Comparison of ENCODE assay signal across 16 cellular contexts in genomic region chr11:106389096-106389495, GRCh38.
DNase-seq lines count a peak whose midpoint lies in the region; ATAC-seq and TF ChIP-seq lines count a peak whose summit lies in the region.
"Had no signal": no experiment of that assay in that cellular context is flagged by ENCODE, and none has a peak within 500 bp of the region (broad histone marks: within the 10 kb centered on the region; RNA-seq: fewer than 3 reads in every experiment).

No MANE protein-coding gene starts in this region.

- H3K4me1 ChIP-seq in GM23248 (ENCODE audit: insufficient read depth) (peaks cover 46% of the 10 kb centered on the region), adipocyte (ENCODE audit: control insufficient read depth, insufficient read depth, low read length) (peaks cover 46% of the 10 kb centered on the region), foreskin keratinocyte (peaks cover 28% of the 10 kb centered on the region)
- H3K4me1 ChIP-seq: heart left ventricle had no signal

- in situ Hi-C loops in GM23248 (cut with MboI): no loop called here

- no peaks in the 10 kb centered on the region for H3K79me2 ChIP-seq in GM23248 (ENCODE audit: insufficient read depth)

- H3K9ac ChIP-seq in GM23248 (no peak overlapping the region), adipocyte (ENCODE audit: low read length) (no peak overlapping the region)

- no peak overlapping the region for H3K4me3 Mint-ChIP-seq in type B pancreatic cell
- H3K4me3 Mint-ChIP-seq: activated T-cell treated with anti-CD3 and anti-CD28 coated beads, Interleukin-2, amount 50 U/mL, for 4 hours; CD8-positive, alpha-beta T cell; neural crest cell; stimulated activated naive CD8-positive, alpha-beta T cell treated with anti-CD3 and anti-CD28 coated beads, Interleukin-15, Interleukin-2, amounts not matched to agents 100 ng/mL and 50 ng/mL, for 24 hours; T-helper 17 cell had no signal

- 0 out of 2 replicates have a peak overlapping the region, but pooled peaks have one; percentile 2 for H2AFZ ChIP-seq in GM23248

- peaks cover 20% of the 10 kb centered on the region for H3K9me3 Mint-ChIP-seq in type B pancreatic cell
- H3K9me3 Mint-ChIP-seq: activated T-cell treated with anti-CD3 and anti-CD28 coated beads, Interleukin-2, amount 50 U/mL, for 4 hours had no signal

- DNase-seq in GM23248: peak; percentile 57
- peak; percentile 63 for DNase-seq in adipocyte (ENCODE audit: low read depth)
- peak; percentile 38 to 67 for DNase-seq in foreskin keratinocyte
- DNase-seq in type B pancreatic cell (ENCODE audit: extremely low spot score, unreplicated experiment): no peak
- DNase-seq in dedifferentiated amniotic fluid mesenchymal stem cell (ENCODE audit: extremely low spot score): no peak
- DNase-seq in SIG-M5 treated with dmso at 0.1 percent for 504 hours (lab: John Stamatoyannopoulos, UW; ENCODE audit: unreplicated experiment): no peak
- no peak for DNase-seq in iPS-NIHi7 (ENCODE audit: extremely low spot score)
- DNase-seq: activated CD4-positive, alpha-beta T cell treated with anti-CD3 and anti-CD28 coated beads for 48 hours; activated T-cell treated with anti-CD3 and anti-CD28 coated beads, Interleukin-2, amount 50 U/mL, for 4 hours; CD8-positive, alpha-beta T cell; heart left ventricle; MV-4-11; T-helper 17 cell had no signal

- H3K4me3 ChIP-seq in GM23248 (no peak overlapping the region), adipocyte (ENCODE audit: low read length) (no peak overlapping the region)
- H3K4me3 ChIP-seq: heart left ventricle had no signal

- peaks cover 4% of the 10 kb centered on the region for H3K4me1 Mint-ChIP-seq in type B pancreatic cell (ENCODE audit: unreplicated experiment)
- H3K4me1 Mint-ChIP-seq: T-helper 17 cell had no signal

- peaks cover 28% of the 10 kb centered on the region; the same call in 1 of the 2 replicates for H3F3A ChIP-seq in GM23248 (ENCODE audit: insufficient read depth)

- H3K4me2 ChIP-seq in GM23248 (ENCODE audit: unreplicated experiment): peak overlapping the region; percentile 29

- TF ChIP-seq CTCF in foreskin keratinocyte (conservative IDR thresholded peaks at IDR 0.05) (no peak), type B pancreatic cell (conservative IDR thresholded peaks at IDR 0.05) (no peak)

- H4K20me1 ChIP-seq in GM23248 (ENCODE audit: insufficient read depth): no peaks in the 10 kb centered on the region

- H3K27me3 ChIP-seq in GM23248 (replicated peaks; ENCODE audit: insufficient read depth) (no peaks in the 10 kb centered on the region), adipocyte (replicated peaks; ENCODE audit: control insufficient read depth, insufficient read depth, low read length) (no peaks in the 10 kb centered on the region), foreskin keratinocyte (no peaks in the 10 kb centered on the region)
- H3K27me3 ChIP-seq: heart left ventricle had no signal

- peak; percentile 81 for ATAC-seq in foreskin keratinocyte
- ATAC-seq: activated T-cell treated with anti-CD3 and anti-CD28 coated beads, Interleukin-2, amount 50 U/mL, for 4 hours; CD8-positive, alpha-beta T cell; heart left ventricle; sciatic nerve; T-helper 17 cell had no signal

- H3K27ac Mint-ChIP-seq in type B pancreatic cell: peak overlapping the region; percentile 83
- H3K27ac Mint-ChIP-seq: CD8-positive, alpha-beta T cell; stimulated activated naive CD8-positive, alpha-beta T cell treated with anti-CD3 and anti-CD28 coated beads, Interleukin-15, Interleukin-2, amounts not matched to agents 100 ng/mL and 50 ng/mL, for 24 hours; T-helper 17 cell had no signal

- peaks cover 4% of the 10 kb centered on the region for H3K36me3 Mint-ChIP-seq in type B pancreatic cell
- H3K36me3 Mint-ChIP-seq: CD8-positive, alpha-beta T cell had no signal

- H3K27ac ChIP-seq in GM23248 (no peak overlapping the region), foreskin keratinocyte (no peak overlapping the region)
- H3K27ac ChIP-seq: heart left ventricle had no signal

- H3K36me3 ChIP-seq in GM23248 (ENCODE audit: low read depth): no peaks in the 10 kb centered on the region
- no peaks in the 10 kb centered on the region for H3K36me3 ChIP-seq in adipocyte (ENCODE audit: control insufficient read depth, insufficient read depth, low read length, severe bottlenecking)
- H3K36me3 ChIP-seq: heart left ventricle had no signal

- no peaks in the 10 kb centered on the region for H3K9me2 ChIP-seq in GM23248 (ENCODE audit: insufficient read depth)

- H3K9me3 ChIP-seq in GM23248 (ENCODE audit: low read depth): no peaks in the 10 kb centered on the region
- H3K9me3 ChIP-seq in adipocyte (ENCODE audit: control insufficient read depth, low read length): peaks cover 5% of the 10 kb centered on the region

- no peaks in the 10 kb centered on the region for H3K27me3 Mint-ChIP-seq in type B pancreatic cell
- H3K27me3 Mint-ChIP-seq: stimulated activated naive CD8-positive, alpha-beta T cell treated with anti-CD3 and anti-CD28 coated beads, Interleukin-15, Interleukin-2, amounts not matched to agents 100 ng/mL and 50 ng/mL, for 24 hours; T-helper 17 cell had no signal

Comparison
In these comparisons a context has a peak if more than half of its experiments do, and no peak if none do; other contexts are left out.
1. DNase-seq: peak in GM23248 (single experiment), adipocyte (single experiment) and foreskin keratinocyte (2 of 2); none in type B pancreatic cell (single experiment), dedifferentiated amniotic fluid mesenchymal stem cell (single experiment), SIG-M5 treated with dmso at 0.1 percent for 504 hours (single experiment) and iPS-NIHi7 (single experiment).